Comparison of ENCODE assay signal across 21 cellular contexts in genomic region chr17:4256952-4257351, GRCh38. TPM values are rescaled to one million over a fixed set of nuclear protein-coding genes. Genes with fewer than 3 reads are reported as not detected.
DNase-seq lines count a peak whose midpoint lies in the region; ATAC-seq and TF ChIP-seq lines count a peak whose summit lies in the region.
"Had no signal": no experiment of that assay in that cellular context is flagged by ENCODE, and none has a peak within 500 bp of the region (broad histone marks: within the 10 kb centered on the region; RNA-seq: fewer than 3 reads in every experiment).

No MANE protein-coding gene starts in this region.

- ATAC-seq in activated naive CD8-positive, alpha-beta T cell treated with anti-CD3 and anti-CD28 coated beads, Interleukin-2, amount 50 U/mL, for 24 hours: peak; percentile 80
- no peak for ATAC-seq in naive thymus-derived CD4-positive, alpha-beta T cell
- ATAC-seq in GM21576 (IDR thresholded peaks at IDR 0.05; ENCODE audit: unreplicated experiment): no peak
- ATAC-seq: GM23338, Right ventricle myocardium inferior had no signal

- H3K27me3 ChIP-seq in naive thymus-derived CD4-positive, alpha-beta T cell (ENCODE audit: control insufficient read depth in 2 of 2, insufficient read depth in 2 of 2, low read length in 2 of 2): no peaks in the 10 kb centered on the region
- H3K27me3 ChIP-seq: right atrium auricular region had no signal

- CTCF ChIA-PET in HEK293 (lab: Yijun Ruan, JAX): interaction anchor here (1.0 to 7.2 kb wide), 3 partner anchors 8 to 48 kb away, joined by 3 to 76 read pairs (median 5); no protein-coding TSS in a partner anchor
- CTCF ChIA-PET in naive thymus-derived CD4-positive, alpha-beta T cell (lab: Charles Lee): no interaction called here

- H3K9me3 Mint-ChIP-seq in activated naive CD8-positive, alpha-beta T cell treated with anti-CD3 and anti-CD28 coated beads, Interleukin-2, amount 50 U/mL, for 24 hours: peaks cover 10% of the 10 kb centered on the region
- peaks cover 0 to 6% (median 0%) of the 10 kb centered on the region in 11 donors for H3K9me3 Mint-ChIP-seq in naive thymus-derived CD4-positive, alpha-beta T cell

- no peak overlapping the region for H3K4me3 Mint-ChIP-seq in activated naive CD8-positive, alpha-beta T cell treated with anti-CD3 and anti-CD28 coated beads, Interleukin-2, amount 50 U/mL, for 24 hours
- H3K4me3 Mint-ChIP-seq in naive thymus-derived CD4-positive, alpha-beta T cell: no peak overlapping the region
- H3K4me3 Mint-ChIP-seq: GM23338; T-helper 1 cell treated with Interleukin-12 subunit alpha and Interleukin-12 subunit beta and Interleukin-4 antibody, amounts not matched to agents 30 μg/mL and 1 μg/mL, for 36 hours; type B pancreatic cell had no signal

- POLR2A ChIA-PET in HEK293 (lab: Yijun Ruan, JAX): no interaction called here
- POLR2A ChIA-PET in naive thymus-derived CD4-positive, alpha-beta T cell (lab: Charles Lee): no interaction called here

- H3K27ac Mint-ChIP-seq in activated naive CD8-positive, alpha-beta T cell treated with anti-CD3 and anti-CD28 coated beads, Interleukin-2, amount 50 U/mL, for 24 hours: peak overlapping the region; percentile 46
- peak overlapping the region in 5 of 9 donors; percentile 4 to 49 (median 16) for H3K27ac Mint-ChIP-seq in naive thymus-derived CD4-positive, alpha-beta T cell
- H3K27ac Mint-ChIP-seq: GM23338; T-helper 1 cell treated with Interleukin-12 subunit alpha and Interleukin-12 subunit beta and Interleukin-4 antibody, amounts not matched to agents 30 μg/mL and 1 μg/mL, for 36 hours had no signal

- no peaks in the 10 kb centered on the region for H3K9me3 ChIP-seq in HEK293 (ENCODE audit: control insufficient read depth, insufficient read depth, low read depth, low read length)
- no peaks in the 10 kb centered on the region for H3K9me3 ChIP-seq in naive thymus-derived CD4-positive, alpha-beta T cell (ENCODE audit: control insufficient read depth in 2 of 3, low read length in 3 of 3)

- DNase-seq in SIG-M5 treated with dmso at 0.1 percent for 504 hours (lab: John Stamatoyannopoulos, UW; ENCODE audit: unreplicated experiment): peak; percentile 26
- DNase-seq in SIG-M5 (lab: John Stamatoyannopoulos, UW): no peak
- no peak for DNase-seq in activated naive CD8-positive, alpha-beta T cell treated with anti-CD3 and anti-CD28 coated beads, Interleukin-2, amount 50 U/mL, for 24 hours
- no peak for DNase-seq in naive thymus-derived CD4-positive, alpha-beta T cell
- DNase-seq in cerebellar cortex (ENCODE audit: low spot score): no peak
- no peak for DNase-seq in ureter (ENCODE audit: low spot score)
- DNase-seq: 8988T; activated CD8-positive, alpha-beta memory T cell treated with anti-CD3 and anti-CD28 coated beads, Interleukin-2, amount 50 U/mL, for 4 hours; effector CD8-positive, alpha-beta T cell; hippocampal formation; KG1; NCI-H1417 treated with DMSO at 0.1 percent for 48 hours; NK-92 treated with Interleukin-12 subunit alpha and Interleukin-12 subunit beta, amount 100 ng/mL, for 24 hours; stimulated activated naive CD4-positive, alpha-beta T cell had no signal

- intact Hi-C loops in naive thymus-derived CD4-positive, alpha-beta T cell (cut with micrococcal nuclease): no loop called here

- no peak for TF ChIP-seq CTCF in HEK293 (tag by site-specific recombination; IDR thresholded peaks at IDR 0.05)

- peaks cover 4 to 28% of the 10 kb centered on the region in 2 experiments; a peak in 2 of 3 replicates for H3K36me3 ChIP-seq in HEK293 (ENCODE audit: control insufficient read depth in 2 of 2, insufficient read depth in 1 of 2, low read length in 2 of 2)
- H3K36me3 ChIP-seq in naive thymus-derived CD4-positive, alpha-beta T cell (ENCODE audit: control insufficient read depth in 2 of 3, insufficient read depth in 3 of 3, low read length in 3 of 3): peaks cover 0 to 7% (median 0%) of the 10 kb centered on the region in 3 experiments
- H3K36me3 ChIP-seq: right atrium auricular region had no signal

- H3K4me1 ChIP-seq in HEK293 (ENCODE audit: control insufficient read depth, insufficient read depth, low read length): no peaks in the 10 kb centered on the region
- peaks cover 0 to 4% of the 10 kb centered on the region in 2 donors for H3K4me1 ChIP-seq in naive thymus-derived CD4-positive, alpha-beta T cell (ENCODE audit: control insufficient read depth in 2 of 2, insufficient read depth in 2 of 2, low read length in 2 of 2)

- H3K27me3 Mint-ChIP-seq in activated naive CD8-positive, alpha-beta T cell treated with anti-CD3 and anti-CD28 coated beads, Interleukin-2, amount 50 U/mL, for 24 hours: no peaks in the 10 kb centered on the region
- H3K27me3 Mint-ChIP-seq in naive thymus-derived CD4-positive, alpha-beta T cell: no peaks in the 10 kb centered on the region
- H3K27me3 Mint-ChIP-seq: type B pancreatic cell had no signal

- peaks cover 51% of the 10 kb centered on the region for H3K36me3 Mint-ChIP-seq in activated naive CD8-positive, alpha-beta T cell treated with anti-CD3 and anti-CD28 coated beads, Interleukin-2, amount 50 U/mL, for 24 hours (ENCODE audit: low read depth)
- peaks cover 5 to 55% (median 29%) of the 10 kb centered on the region in 5 donors for H3K36me3 Mint-ChIP-seq in naive thymus-derived CD4-positive, alpha-beta T cell

- peaks cover 38% of the 10 kb centered on the region for H3K4me1 Mint-ChIP-seq in activated naive CD8-positive, alpha-beta T cell treated with anti-CD3 and anti-CD28 coated beads, Interleukin-2, amount 50 U/mL, for 24 hours
- H3K4me1 Mint-ChIP-seq in naive thymus-derived CD4-positive, alpha-beta T cell: peaks cover 29 to 66% (median 52%) of the 10 kb centered on the region in 7 donors

- no peak overlapping the region for H3K4me3 ChIP-seq in HEK293 (ENCODE audit: low read depth, low read length)
- no peak overlapping the region for H3K4me3 ChIP-seq in naive thymus-derived CD4-positive, alpha-beta T cell (ENCODE audit: low read length)
- H3K4me3 ChIP-seq: GM23338, right atrium auricular region had no signal

- no peak overlapping the region for H3K27ac ChIP-seq in HEK293 (ENCODE audit: extremely low read depth, low read depth, low read length)
- no peak overlapping the region for H3K27ac ChIP-seq in naive thymus-derived CD4-positive, alpha-beta T cell (ENCODE audit: low read depth, low read length)
- H3K27ac ChIP-seq: right atrium auricular region had no signal

TF ChIP-seq in HEK293, 187 proteins besides CTCF, POLR2A, EP300 and RAD21:
- TF ChIP-seq ZNF146 (tag by site-specific recombination; IDR thresholded peaks at IDR 0.05): no peak
- no peak for TF ChIP-seq ZNF184 (tag by site-specific recombination; IDR thresholded peaks at IDR 0.05)
- TF ChIP-seq ZBTB17 (tag by site-specific recombination; IDR thresholded peaks at IDR 0.05): peak; percentile 47

RNA-seq across cellular contexts. Expression of gene ANKFY1, which starts 6.8 kb away (rescaled TPM):
- total RNA-seq in naive thymus-derived CD4-positive, alpha-beta T cell: 10 to 100 TPM; 52.4 to 84.5 (median 69.7) TPM
- polyA plus RNA-seq in naive thymus-derived CD4-positive, alpha-beta T cell: 10 to 100 TPM; 11.7 to 19.7 TPM
- 86.8 TPM for total RNA-seq in ureter
